ENCODE assay signal across 2 cellular contexts in the genomic region with DNA sequence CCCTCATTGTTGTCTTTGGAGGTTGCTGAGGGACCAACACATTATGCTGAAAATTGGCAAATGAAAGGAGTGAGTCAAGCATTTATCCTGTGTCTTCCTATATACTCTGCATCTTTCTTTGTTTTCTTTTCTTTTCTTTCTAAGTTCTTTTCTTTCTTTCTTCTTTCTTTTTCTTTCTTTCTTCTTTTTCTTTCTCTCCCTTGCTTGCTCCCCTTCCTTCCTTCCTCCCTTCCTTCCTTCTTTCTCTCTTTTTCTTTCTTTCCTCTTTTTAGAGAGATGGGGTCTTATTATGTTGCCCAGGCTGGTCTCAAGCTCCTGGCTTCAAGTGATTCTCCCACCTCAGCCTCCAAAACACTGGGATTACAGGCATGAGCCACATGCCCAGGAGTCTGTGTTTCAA.
TF ChIP-seq lines count a peak whose summit lies in the region.

No MANE protein-coding gene starts in this region.

TF ChIP-seq in GM23338, 12 proteins besides CTCF, POLR2A, EP300 and RAD21 (continued from another document):
- TF ChIP-seq, protein P1, sequence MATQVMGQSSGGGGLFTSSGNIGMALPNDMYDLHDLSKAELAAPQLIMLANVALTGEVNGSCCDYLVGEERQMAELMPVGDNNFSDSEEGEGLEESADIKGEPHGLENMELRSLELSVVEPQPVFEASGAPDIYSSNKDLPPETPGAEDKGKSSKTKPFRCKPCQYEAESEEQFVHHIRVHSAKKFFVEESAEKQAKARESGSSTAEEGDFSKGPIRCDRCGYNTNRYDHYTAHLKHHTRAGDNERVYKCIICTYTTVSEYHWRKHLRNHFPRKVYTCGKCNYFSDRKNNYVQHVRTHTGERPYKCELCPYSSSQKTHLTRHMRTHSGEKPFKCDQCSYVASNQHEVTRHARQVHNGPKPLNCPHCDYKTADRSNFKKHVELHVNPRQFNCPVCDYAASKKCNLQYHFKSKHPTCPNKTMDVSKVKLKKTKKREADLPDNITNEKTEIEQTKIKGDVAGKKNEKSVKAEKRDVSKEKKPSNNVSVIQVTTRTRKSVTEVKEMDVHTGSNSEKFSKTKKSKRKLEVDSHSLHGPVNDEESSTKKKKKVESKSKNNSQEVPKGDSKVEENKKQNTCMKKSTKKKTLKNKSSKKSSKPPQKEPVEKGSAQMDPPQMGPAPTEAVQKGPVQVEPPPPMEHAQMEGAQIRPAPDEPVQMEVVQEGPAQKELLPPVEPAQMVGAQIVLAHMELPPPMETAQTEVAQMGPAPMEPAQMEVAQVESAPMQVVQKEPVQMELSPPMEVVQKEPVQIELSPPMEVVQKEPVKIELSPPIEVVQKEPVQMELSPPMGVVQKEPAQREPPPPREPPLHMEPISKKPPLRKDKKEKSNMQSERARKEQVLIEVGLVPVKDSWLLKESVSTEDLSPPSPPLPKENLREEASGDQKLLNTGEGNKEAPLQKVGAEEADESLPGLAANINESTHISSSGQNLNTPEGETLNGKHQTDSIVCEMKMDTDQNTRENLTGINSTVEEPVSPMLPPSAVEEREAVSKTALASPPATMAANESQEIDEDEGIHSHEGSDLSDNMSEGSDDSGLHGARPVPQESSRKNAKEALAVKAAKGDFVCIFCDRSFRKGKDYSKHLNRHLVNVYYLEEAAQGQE (IDR thresholded peaks at IDR 0.05; ENCODE audit: unreplicated experiment): no peak
- no peak for TF ChIP-seq NANOG (IDR thresholded peaks at IDR 0.05; ENCODE audit: borderline replicate concordance)
- no peak for TF ChIP-seq ZNF114 (CRISPR knock-in tag; IDR thresholded peaks at IDR 0.05)
- TF ChIP-seq POLR2AphosphoS5 (IDR thresholded peaks at IDR 0.05; ENCODE audit: low read depth): no peak
- TF ChIP-seq ZNF331 (CRISPR knock-in tag; IDR thresholded peaks at IDR 0.05; ENCODE audit: low read depth): no peak
- TF ChIP-seq, protein P2, sequence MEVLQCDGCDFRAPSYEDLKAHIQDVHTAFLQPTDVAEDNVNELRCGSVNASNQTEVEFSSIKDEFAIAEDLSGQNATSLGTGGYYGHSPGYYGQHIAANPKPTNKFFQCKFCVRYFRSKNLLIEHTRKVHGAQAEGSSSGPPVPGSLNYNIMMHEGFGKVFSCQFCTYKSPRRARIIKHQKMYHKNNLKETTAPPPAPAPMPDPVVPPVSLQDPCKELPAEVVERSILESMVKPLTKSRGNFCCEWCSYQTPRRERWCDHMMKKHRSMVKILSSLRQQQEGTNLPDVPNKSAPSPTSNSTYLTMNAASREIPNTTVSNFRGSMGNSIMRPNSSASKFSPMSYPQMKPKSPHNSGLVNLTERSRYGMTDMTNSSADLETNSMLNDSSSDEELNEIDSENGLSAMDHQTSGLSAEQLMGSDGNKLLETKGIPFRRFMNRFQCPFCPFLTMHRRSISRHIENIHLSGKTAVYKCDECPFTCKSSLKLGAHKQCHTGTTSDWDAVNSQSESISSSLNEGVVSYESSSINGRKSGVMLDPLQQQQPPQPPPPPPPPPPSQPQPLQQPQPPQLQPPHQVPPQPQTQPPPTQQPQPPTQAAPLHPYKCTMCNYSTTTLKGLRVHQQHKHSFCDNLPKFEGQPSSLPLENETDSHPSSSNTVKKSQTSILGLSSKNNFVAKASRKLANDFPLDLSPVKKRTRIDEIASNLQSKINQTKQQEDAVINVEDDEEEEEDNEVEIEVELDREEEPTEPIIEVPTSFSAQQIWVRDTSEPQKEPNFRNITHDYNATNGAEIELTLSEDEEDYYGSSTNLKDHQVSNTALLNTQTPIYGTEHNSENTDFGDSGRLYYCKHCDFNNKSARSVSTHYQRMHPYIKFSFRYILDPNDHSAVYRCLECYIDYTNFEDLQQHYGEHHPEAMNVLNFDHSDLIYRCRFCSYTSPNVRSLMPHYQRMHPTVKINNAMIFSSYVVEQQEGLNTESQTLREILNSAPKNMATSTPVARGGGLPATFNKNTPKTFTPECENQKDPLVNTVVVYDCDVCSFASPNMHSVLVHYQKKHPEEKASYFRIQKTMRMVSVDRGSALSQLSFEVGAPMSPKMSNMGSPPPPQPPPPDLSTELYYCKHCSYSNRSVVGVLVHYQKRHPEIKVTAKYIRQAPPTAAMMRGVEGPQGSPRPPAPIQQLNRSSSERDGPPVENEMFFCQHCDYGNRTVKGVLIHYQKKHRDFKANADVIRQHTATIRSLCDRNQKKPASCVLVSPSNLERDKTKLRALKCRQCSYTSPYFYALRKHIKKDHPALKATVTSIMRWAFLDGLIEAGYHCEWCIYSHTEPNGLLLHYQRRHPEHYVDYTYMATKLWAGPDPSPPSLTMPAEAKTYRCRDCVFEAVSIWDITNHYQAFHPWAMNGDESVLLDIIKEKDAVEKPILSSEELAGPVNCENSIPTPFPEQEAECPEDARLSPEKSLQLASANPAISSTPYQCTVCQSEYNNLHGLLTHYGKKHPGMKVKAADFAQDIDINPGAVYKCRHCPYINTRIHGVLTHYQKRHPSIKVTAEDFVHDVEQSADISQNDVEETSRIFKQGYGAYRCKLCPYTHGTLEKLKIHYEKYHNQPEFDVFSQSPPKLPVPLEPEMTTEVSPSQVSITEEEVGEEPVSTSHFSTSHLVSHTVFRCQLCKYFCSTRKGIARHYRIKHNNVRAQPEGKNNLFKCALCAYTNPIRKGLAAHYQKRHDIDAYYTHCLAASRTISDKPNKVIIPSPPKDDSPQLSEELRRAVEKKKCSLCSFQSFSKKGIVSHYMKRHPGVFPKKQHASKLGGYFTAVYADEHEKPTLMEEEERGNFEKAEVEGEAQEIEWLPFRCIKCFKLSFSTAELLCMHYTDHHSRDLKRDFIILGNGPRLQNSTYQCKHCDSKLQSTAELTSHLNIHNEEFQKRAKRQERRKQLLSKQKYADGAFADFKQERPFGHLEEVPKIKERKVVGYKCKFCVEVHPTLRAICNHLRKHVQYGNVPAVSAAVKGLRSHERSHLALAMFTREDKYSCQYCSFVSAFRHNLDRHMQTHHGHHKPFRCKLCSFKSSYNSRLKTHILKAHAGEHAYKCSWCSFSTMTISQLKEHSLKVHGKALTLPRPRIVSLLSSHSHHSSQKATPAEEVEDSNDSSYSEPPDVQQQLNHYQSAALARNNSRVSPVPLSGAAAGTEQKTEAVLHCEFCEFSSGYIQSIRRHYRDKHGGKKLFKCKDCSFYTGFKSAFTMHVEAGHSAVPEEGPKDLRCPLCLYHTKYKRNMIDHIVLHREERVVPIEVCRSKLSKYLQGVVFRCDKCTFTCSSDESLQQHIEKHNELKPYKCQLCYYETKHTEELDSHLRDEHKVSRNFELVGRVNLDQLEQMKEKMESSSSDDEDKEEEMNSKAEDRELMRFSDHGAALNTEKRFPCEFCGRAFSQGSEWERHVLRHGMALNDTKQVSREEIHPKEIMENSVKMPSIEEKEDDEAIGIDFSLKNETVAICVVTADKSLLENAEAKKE (CRISPR knock-in tag; IDR thresholded peaks at IDR 0.05): no peak
- TF ChIP-seq STAT1 (IDR thresholded peaks at IDR 0.05; ENCODE audit: unreplicated experiment): no peak
- TF ChIP-seq EZH2phosphoT487 (IDR thresholded peaks at IDR 0.05; ENCODE audit: unreplicated experiment): no peak
- no peak for TF ChIP-seq CREB1 (CRISPR knock-in tag; IDR thresholded peaks at IDR 0.05; ENCODE audit: low read depth)
TF ChIP-seq in GM23338: peak in this region for 0.

TF ChIP-seq in WTC11, 78 proteins besides CTCF, POLR2A, EP300 and RAD21 (continued from another document):
- TF ChIP-seq, protein P3, sequence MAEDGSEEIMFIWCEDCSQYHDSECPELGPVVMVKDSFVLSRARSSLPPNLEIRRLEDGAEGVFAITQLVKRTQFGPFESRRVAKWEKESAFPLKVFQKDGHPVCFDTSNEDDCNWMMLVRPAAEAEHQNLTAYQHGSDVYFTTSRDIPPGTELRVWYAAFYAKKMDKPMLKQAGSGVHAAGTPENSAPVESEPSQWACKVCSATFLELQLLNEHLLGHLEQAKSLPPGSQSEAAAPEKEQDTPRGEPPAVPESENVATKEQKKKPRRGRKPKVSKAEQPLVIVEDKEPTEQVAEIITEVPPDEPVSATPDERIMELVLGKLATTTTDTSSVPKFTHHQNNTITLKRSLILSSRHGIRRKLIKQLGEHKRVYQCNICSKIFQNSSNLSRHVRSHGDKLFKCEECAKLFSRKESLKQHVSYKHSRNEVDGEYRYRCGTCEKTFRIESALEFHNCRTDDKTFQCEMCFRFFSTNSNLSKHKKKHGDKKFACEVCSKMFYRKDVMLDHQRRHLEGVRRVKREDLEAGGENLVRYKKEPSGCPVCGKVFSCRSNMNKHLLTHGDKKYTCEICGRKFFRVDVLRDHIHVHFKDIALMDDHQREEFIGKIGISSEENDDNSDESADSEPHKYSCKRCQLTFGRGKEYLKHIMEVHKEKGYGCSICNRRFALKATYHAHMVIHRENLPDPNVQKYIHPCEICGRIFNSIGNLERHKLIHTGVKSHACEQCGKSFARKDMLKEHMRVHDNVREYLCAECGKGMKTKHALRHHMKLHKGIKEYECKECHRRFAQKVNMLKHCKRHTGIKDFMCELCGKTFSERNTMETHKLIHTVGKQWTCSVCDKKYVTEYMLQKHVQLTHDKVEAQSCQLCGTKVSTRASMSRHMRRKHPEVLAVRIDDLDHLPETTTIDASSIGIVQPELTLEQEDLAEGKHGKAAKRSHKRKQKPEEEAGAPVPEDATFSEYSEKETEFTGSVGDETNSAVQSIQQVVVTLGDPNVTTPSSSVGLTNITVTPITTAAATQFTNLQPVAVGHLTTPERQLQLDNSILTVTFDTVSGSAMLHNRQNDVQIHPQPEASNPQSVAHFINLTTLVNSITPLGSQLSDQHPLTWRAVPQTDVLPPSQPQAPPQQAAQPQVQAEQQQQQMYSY (CRISPR knock-in tag; IDR thresholded peaks at IDR 0.05): no peak
- no peak for TF ChIP-seq CREB1 (CRISPR knock-in tag; IDR thresholded peaks at IDR 0.05)
- no peak for TF ChIP-seq ZBTB21 (CRISPR knock-in tag; IDR thresholded peaks at IDR 0.05; ENCODE audit: borderline replicate concordance)
